In genomic region chr2:136225950-136226835, GRCh38 we compare ENCODE assay signal across 9 cellular contexts.
DNase-seq lines count a peak whose midpoint lies in the region; ATAC-seq and TF ChIP-seq lines count a peak whose summit lies in the region.
"Had no signal": no experiment of that assay in that cellular context is flagged by ENCODE, and none has a peak within 500 bp of the region (broad histone marks: within the 10 kb centered on the region; RNA-seq: fewer than 3 reads in every experiment).

No MANE protein-coding gene starts in this region.

- DNase-seq in DMS153 (lab: John Stamatoyannopoulos, UW) (peak; percentile 25), DMS153 treated with DMSO at 0.1 percent for 48 hours (lab: John Stamatoyannopoulos, UW; ENCODE audit: unreplicated experiment) (no peak), natural killer cell (peak; percentile 72), GM10266 (ENCODE audit: extremely low spot score) (no peak), omental fat pad (ENCODE audit: low spot score) (no peak), aorta (no peak)

- H3K4me3 Mint-ChIP-seq in natural killer cell: peak overlapping the region; percentile 40
- H3K4me3 Mint-ChIP-seq: activated T-helper 17 cell treated with anti-CD3 and anti-CD28 coated beads, Interleukin-2, amount 50 U/mL, for 72 hours had no signal

- H3K4me1 Mint-ChIP-seq in natural killer cell: peaks cover 22 to 32% of the 10 kb centered on the region in 2 donors

- no peak overlapping the region for H2AFZ ChIP-seq in OCI-LY1 (ENCODE audit: low read length)

- peaks cover 10 to 30% of the 10 kb centered on the region in 2 donors for H3K27me3 Mint-ChIP-seq in natural killer cell (ENCODE audit: low read depth in 2 of 2)
- H3K27me3 Mint-ChIP-seq: activated T-helper 17 cell treated with anti-CD3 and anti-CD28 coated beads, Interleukin-2, amount 50 U/mL, for 72 hours had no signal

- H3K9me3 Mint-ChIP-seq in natural killer cell: no peaks in the 10 kb centered on the region

- H3K36me3 ChIP-seq in OCI-LY1 (ENCODE audit: insufficient read depth, low read length): no peaks in the 10 kb centered on the region; the same call in 1 of the 2 replicates
- no peaks in the 10 kb centered on the region for H3K36me3 ChIP-seq in aorta (ENCODE audit: control insufficient read depth in 1 of 2, insufficient read depth in 2 of 2, low read length in 1 of 2)

- H3K9ac ChIP-seq in OCI-LY1 (ENCODE audit: low read length): peak overlapping the region; percentile 21; the same call in 1 of the 2 replicates

- ATAC-seq in HG02642 (IDR thresholded peaks at IDR 0.05; ENCODE audit: poor library complexity, unreplicated experiment): peak; percentile 72
- peak; percentile 85 to 94 (median 93) for ATAC-seq in natural killer cell
- ATAC-seq in omental fat pad (ENCODE audit: low FRiP score): no peak
- no peak for ATAC-seq in aorta (ENCODE audit: low FRiP score)
- ATAC-seq: activated T-helper 17 cell treated with anti-CD3 and anti-CD28 coated beads, Interleukin-2, amount 50 U/mL, for 72 hours had no signal

- TF ChIP-seq CTCF in OCI-LY1 (IDR thresholded peaks at IDR 0.05; ENCODE audit: low read length) (no peak), natural killer cell (IDR thresholded peaks at IDR 0.05) (no peak), GM10266 (IDR thresholded peaks at IDR 0.05; ENCODE audit: control insufficient read depth, insufficient read depth, low read depth, missing control alignments) (no peak), omental fat pad (IDR thresholded peaks at IDR 0.05) (no peak)

- H3K4me2 ChIP-seq in OCI-LY1 (ENCODE audit: low read length): peak overlapping the region; percentile 39; the same call in 1 of the 2 replicates

- peak overlapping the region; percentile 57 for H3K27ac ChIP-seq in OCI-LY1 (ENCODE audit: low read depth, low read length, poor library complexity, severe bottlenecking)
- H3K27ac ChIP-seq in aorta (ENCODE audit: low read depth in 1 of 2, low read length in 2 of 2): no peak overlapping the region

- H3K9me3 ChIP-seq in OCI-LY1 (ENCODE audit: low read length) (no peaks in the 10 kb centered on the region), aorta (ENCODE audit: control insufficient read depth, low read length) (peaks cover 2% of the 10 kb centered on the region)

- H3K27me3 ChIP-seq in OCI-LY1 (ENCODE audit: insufficient read depth, low read length) (no peaks in the 10 kb centered on the region), aorta (ENCODE audit: control insufficient read depth in 1 of 2, insufficient read depth in 2 of 2, low read length in 1 of 2) (no peaks in the 10 kb centered on the region)

- H3K27ac Mint-ChIP-seq in natural killer cell: peak overlapping the region; percentile 86 to 87
- H3K27ac Mint-ChIP-seq: activated T-helper 17 cell treated with anti-CD3 and anti-CD28 coated beads, Interleukin-2, amount 50 U/mL, for 72 hours had no signal

- H4K20me1 ChIP-seq in OCI-LY1 (ENCODE audit: insufficient read depth, low read length): no peaks in the 10 kb centered on the region

- no peaks in the 10 kb centered on the region for H3F3A ChIP-seq in OCI-LY1 (ENCODE audit: insufficient read depth, low read length)

- H3K36me3 Mint-ChIP-seq in natural killer cell: no peaks in the 10 kb centered on the region

- H3K79me2 ChIP-seq in OCI-LY1 (ENCODE audit: insufficient read depth, low read length): no peaks in the 10 kb centered on the region

- whole genome bisulfite sequencing in aorta, 2 donors: 34 to 35% methylated on average over 7 of the region's 7 CpGs

- H3K4me1 ChIP-seq in OCI-LY1 (ENCODE audit: insufficient read depth, low read length, severe bottlenecking): peaks cover 29% of the 10 kb centered on the region
- no peaks in the 10 kb centered on the region for H3K4me1 ChIP-seq in aorta (ENCODE audit: control insufficient read depth in 1 of 2, insufficient read depth in 2 of 2, low read length in 2 of 2)

- intact Hi-C loops in natural killer cell (cut with micrococcal nuclease): loop anchor here (1.0 to 10.0 kb wide), 9 partner anchors 13 to 311 kb away; no protein-coding TSS in a partner anchor
- intact Hi-C loops in aorta (cut with DNase I): no loop called here

- H3K4me3 ChIP-seq in OCI-LY1 (ENCODE audit: low read depth, low read length, poor library complexity, severe bottlenecking) (no peak overlapping the region), aorta (ENCODE audit: low read length in 2 of 2) (no peak overlapping the region)

- H3K9me2 ChIP-seq in OCI-LY1 (ENCODE audit: low read depth, low read length): no peaks in the 10 kb centered on the region

Comparison
In these comparisons a context has a peak if more than half of its experiments do, and no peak if none do; other contexts are left out.
1. DNase-seq: peak in DMS153 (single experiment) and natural killer cell (single experiment); none in DMS153 treated with DMSO at 0.1 percent for 48 hours (single experiment), GM10266 (single experiment), omental fat pad (single experiment) and aorta (0 of 2).
2. ATAC-seq: peak in HG02642 (single experiment) and natural killer cell (3 of 3); none in omental fat pad (single experiment) and aorta (single experiment).